Comparison of ENCODE assay signal across 27 cellular contexts in genomic region chr3:112197131-112197530, GRCh38.
"Had no signal": no experiment of that assay in that cellular context is flagged by ENCODE, and none has a peak within 500 bp of the region (broad histone marks: within the 10 kb centered on the region; RNA-seq: fewer than 3 reads in every experiment).

No MANE protein-coding gene starts in this region.

- H3K4me1 ChIP-seq: esophagus muscularis mucosa, foreskin keratinocyte, gastrocnemius medialis, heart left ventricle had no signal

- H3K4me3 Mint-ChIP-seq: activated CD4-positive, alpha-beta memory T cell treated with anti-CD3 and anti-CD28 coated beads, Interleukin-2, amount 10 ng/mL, durations not matched to agents 7 days and 5 days; activated CD4-positive, alpha-beta T cell treated with anti-CD3 and anti-CD28 coated beads, Interleukin-2, amount 10 ng/mL, durations not matched to agents 7 days and 5 days; activated naive CD4-positive, alpha-beta T cell treated with anti-CD3 and anti-CD28 coated beads, Interleukin-2, amount 10 ng/mL, durations not matched to agents 7 days and 5 days; activated naive CD8-positive, alpha-beta T cell treated with anti-CD3 and anti-CD28 coated beads, Interleukin-2, amount 10 ng/mL, durations not matched to agents 7 days and 5 days; activated T-cell treated with anti-CD3 and anti-CD28 coated beads, Interleukin-2, amount 50 U/mL, for 24 hours; activated T-cell treated with anti-CD3 and anti-CD28 coated beads, Interleukin-2, amount 50 U/mL, for 72 hours; central memory CD8-positive, alpha-beta T cell; dendritic cell treated with granulocyte-macrophage colony-stimulating factor and Interleukin-4, amounts not matched to agents 40 ng/mL and 50 ng/mL, for 4 days had no signal

- ATAC-seq: activated naive CD4-positive, alpha-beta T cell treated with anti-CD3 and anti-CD28 coated beads, Interleukin-2, amount 50 U/mL, for 72 hours; activated T-cell treated with anti-CD3 and anti-CD28 coated beads, Interleukin-2, amount 50 U/mL, for 72 hours; foreskin keratinocyte; gastrocnemius medialis; heart left ventricle had no signal

- H3K27me3 Mint-ChIP-seq: activated CD4-positive, alpha-beta memory T cell treated with anti-CD3 and anti-CD28 coated beads, Interleukin-2, amount 10 ng/mL, durations not matched to agents 7 days and 5 days; activated T-cell treated with anti-CD3 and anti-CD28 coated beads, Interleukin-2, amount 50 U/mL, for 24 hours; dendritic cell treated with granulocyte-macrophage colony-stimulating factor and Interleukin-4, amounts not matched to agents 40 ng/mL and 50 ng/mL, for 4 days had no signal

- H3K4me1 Mint-ChIP-seq: activated CD4-positive, alpha-beta memory T cell treated with anti-CD3 and anti-CD28 coated beads, Interleukin-2, amount 10 ng/mL, durations not matched to agents 7 days and 5 days; activated CD4-positive, alpha-beta T cell treated with anti-CD3 and anti-CD28 coated beads, Interleukin-2, amount 10 ng/mL, durations not matched to agents 7 days and 5 days; activated naive CD4-positive, alpha-beta T cell treated with anti-CD3 and anti-CD28 coated beads, Interleukin-2, amount 10 ng/mL, durations not matched to agents 7 days and 5 days; activated naive CD8-positive, alpha-beta T cell treated with anti-CD3 and anti-CD28 coated beads, Interleukin-2, amount 10 ng/mL, durations not matched to agents 7 days and 5 days; central memory CD8-positive, alpha-beta T cell had no signal

- DNase-seq: activated CD4-positive, alpha-beta memory T cell treated with anti-CD3 and anti-CD28 coated beads, Interleukin-2, amount 10 ng/mL, durations not matched to agents 7 days and 5 days; activated CD4-positive, alpha-beta T cell treated with anti-CD3 and anti-CD28 coated beads for 1 hour; activated CD4-positive, alpha-beta T cell treated with anti-CD3 and anti-CD28 coated beads for 4 hours; activated CD4-positive, alpha-beta T cell treated with anti-CD3 and anti-CD28 coated beads, Interleukin-2, amount 10 ng/mL, durations not matched to agents 7 days and 5 days; activated CD4-positive, alpha-beta T cell treated with anti-CD3 and anti-CD28 coated beads, Interleukin-2, amount 50 U/mL, for 4 hours; activated CD8-positive, alpha-beta memory T cell treated with anti-CD3 and anti-CD28 coated beads, Interleukin-2, amount 50 U/mL, for 48 hours; activated gamma-delta T cell; activated naive CD4-positive, alpha-beta T cell; activated naive CD4-positive, alpha-beta T cell treated with anti-CD3 and anti-CD28 coated beads, Interleukin-2, amount 10 ng/mL, durations not matched to agents 7 days and 5 days; activated naive CD8-positive, alpha-beta T cell treated with anti-CD3 and anti-CD28 coated beads, Interleukin-2, amount 10 ng/mL, durations not matched to agents 7 days and 5 days; activated T-cell treated with anti-CD3 and anti-CD28 coated beads for 4 hours; activated T-cell treated with anti-CD3 and anti-CD28 coated beads, Interleukin-2, amount 50 U/mL, for 24 hours; activated T-cell treated with anti-CD3 and anti-CD28 coated beads, Interleukin-2, amount 50 U/mL, for 72 hours; brain microvascular endothelial cell; dorsolateral prefrontal cortex; effector memory CD4-positive, alpha-beta T cell; erythroblast; foreskin keratinocyte; gastrocnemius medialis; glutamatergic neuron; heart left ventricle; T-helper 2 cell had no signal

- H3K27me3 ChIP-seq: brain microvascular endothelial cell, dorsolateral prefrontal cortex, esophagus muscularis mucosa, foreskin keratinocyte, gastrocnemius medialis, heart left ventricle had no signal

- H3K27ac ChIP-seq: brain microvascular endothelial cell, coronary artery, dorsolateral prefrontal cortex, esophagus muscularis mucosa, foreskin keratinocyte, gastrocnemius medialis, heart left ventricle had no signal

- H3K36me3 ChIP-seq: brain microvascular endothelial cell, gastrocnemius medialis had no signal

- H3K9me3 ChIP-seq: gastrocnemius medialis had no signal

- H3K4me3 ChIP-seq: coronary artery, dorsolateral prefrontal cortex, esophagus muscularis mucosa, gastrocnemius medialis, heart left ventricle had no signal

- H3K36me3 Mint-ChIP-seq: activated naive CD4-positive, alpha-beta T cell treated with anti-CD3 and anti-CD28 coated beads, Interleukin-2, amount 10 ng/mL, durations not matched to agents 7 days and 5 days; activated naive CD8-positive, alpha-beta T cell treated with anti-CD3 and anti-CD28 coated beads, Interleukin-2, amount 10 ng/mL, durations not matched to agents 7 days and 5 days had no signal

- H3K27ac Mint-ChIP-seq: activated CD4-positive, alpha-beta memory T cell treated with anti-CD3 and anti-CD28 coated beads, Interleukin-2, amount 10 ng/mL, durations not matched to agents 7 days and 5 days; activated CD4-positive, alpha-beta T cell treated with anti-CD3 and anti-CD28 coated beads, Interleukin-2, amount 10 ng/mL, durations not matched to agents 7 days and 5 days; activated naive CD4-positive, alpha-beta T cell treated with anti-CD3 and anti-CD28 coated beads, Interleukin-2, amount 10 ng/mL, durations not matched to agents 7 days and 5 days; activated naive CD4-positive, alpha-beta T cell treated with anti-CD3 and anti-CD28 coated beads, Interleukin-2, amount 50 U/mL, for 72 hours; activated naive CD8-positive, alpha-beta T cell treated with anti-CD3 and anti-CD28 coated beads, Interleukin-2, amount 10 ng/mL, durations not matched to agents 7 days and 5 days; activated T-cell treated with anti-CD3 and anti-CD28 coated beads, Interleukin-2, amount 50 U/mL, for 24 hours; activated T-cell treated with anti-CD3 and anti-CD28 coated beads, Interleukin-2, amount 50 U/mL, for 72 hours; dendritic cell treated with granulocyte-macrophage colony-stimulating factor and Interleukin-4, amounts not matched to agents 40 ng/mL and 50 ng/mL, for 4 days had no signal
